In genomic region chr12:15887043-15887817, GRCh38 we compare ENCODE assay signal across 1 cellular context.
TF ChIP-seq lines count a peak whose summit lies in the region.

No MANE protein-coding gene starts in this region.

TF ChIP-seq in liver, 16 proteins besides CTCF, POLR2A, EP300 and RAD21 (continued from another document):
- no peak for TF ChIP-seq TAF1 (conservative IDR thresholded peaks at IDR 0.05)
- peak in 1 of 2 donors; percentile 15 for TF ChIP-seq EGR1 (IDR thresholded peaks at IDR 0.05; ENCODE audit: low read depth in 2 of 2)
- TF ChIP-seq FOXA2 (IDR thresholded peaks at IDR 0.05), result no peak
- no peak for TF ChIP-seq SP1 (IDR thresholded peaks at IDR 0.05)
- no peak for TF ChIP-seq JUND (IDR thresholded peaks at IDR 0.05)
- no peak for TF ChIP-seq HNF4G (IDR thresholded peaks at IDR 0.05)
- no peak for TF ChIP-seq ATF3 (IDR thresholded peaks at IDR 0.05)
